ENCODE assay signal across 18 cellular contexts in the genomic region with DNA sequence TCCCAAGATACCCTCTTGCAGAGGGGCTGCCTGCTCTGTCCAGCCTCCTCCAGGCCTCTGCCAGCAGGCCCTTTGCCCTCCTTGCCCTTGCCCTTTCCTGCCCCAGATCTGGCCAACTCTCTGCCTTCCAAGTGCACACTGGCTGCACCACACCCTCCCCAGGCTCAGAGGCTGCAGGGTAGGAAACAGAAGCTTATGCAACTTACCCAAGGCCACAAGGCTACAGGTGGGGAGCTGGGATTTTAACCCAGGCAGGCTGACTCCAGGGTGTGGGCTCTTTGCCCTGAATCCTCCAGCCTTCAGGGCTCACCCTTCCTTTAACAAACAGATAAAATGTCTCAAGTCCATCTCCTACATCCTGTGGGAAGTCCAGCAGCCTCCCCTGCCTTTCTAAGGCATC. TPM values are rescaled to one million over a fixed set of nuclear protein-coding genes. Genes with fewer than 3 reads are reported as not detected.
DNase-seq lines count a peak whose midpoint lies in the region; ATAC-seq and TF ChIP-seq lines count a peak whose summit lies in the region.
"Had no signal": no experiment of that assay in that cellular context is flagged by ENCODE, and none has a peak within 500 bp of the region (broad histone marks: within the 10 kb centered on the region; RNA-seq: fewer than 3 reads in every experiment).

No MANE protein-coding gene starts in this region.

- no peak overlapping the region for H3K27ac ChIP-seq in heart left ventricle
- no peak overlapping the region for H3K27ac ChIP-seq in colonic mucosa
- no peak overlapping the region for H3K27ac ChIP-seq in mesenchymal stem cell (ENCODE audit: low read length, poor library complexity, severe bottlenecking)
- H3K27ac ChIP-seq in upper lobe of right lung = no peak overlapping the region
- H3K27ac ChIP-seq: A549 had no signal

- peak overlapping the region; percentile 2 for H4K8ac ChIP-seq in mesenchymal stem cell (ENCODE audit: low read length)

- H3K27me3 ChIP-seq in heart left ventricle = no peaks in the 10 kb centered on the region
- H3K27me3 ChIP-seq in colonic mucosa = no peaks in the 10 kb centered on the region
- H3K27me3 ChIP-seq in mesenchymal stem cell (ENCODE audit: control insufficient read depth in 1 of 2, insufficient read depth in 1 of 2, low read length in 2 of 2) = peaks cover 0 to 13% of the 10 kb centered on the region in 2 experiments
- no peaks in the 10 kb centered on the region for H3K27me3 ChIP-seq in upper lobe of right lung

- H3K4me1 ChIP-seq in heart left ventricle (peaks cover 0 to 14% (median 3%) of the 10 kb centered on the region in 12 donors), colonic mucosa (no peaks in the 10 kb centered on the region), mesenchymal stem cell (ENCODE audit: control insufficient read depth, insufficient read depth, low read depth, low read length) (no peaks in the 10 kb centered on the region), upper lobe of right lung (peaks cover 18% of the 10 kb centered on the region)

- no peak overlapping the region for H3K18ac ChIP-seq in mesenchymal stem cell (ENCODE audit: low read depth in 1 of 2, low read length in 2 of 2)

- DNase-seq in heart left ventricle (no peak), cardiac septum (ENCODE audit: low spot score) (no peak), colonic mucosa (peak; percentile 68), mesenchymal stem cell (no peak), upper lobe of right lung (no peak), NCI-H526 treated with DMSO at 0.1 percent for 48 hours (lab: John Stamatoyannopoulos, UW) (no peak), A172 (ENCODE audit: low spot score) (no peak), NCI-H1436 (lab: John Stamatoyannopoulos, UW) (no peak)
- DNase-seq: Caco-2, DMS53, HCEC 1CT, KG1, NCI-H1092, NCI-H187, NCI-H446 treated with DMSO at 0.1 percent for 48 hours, NCI-H774, SIG-M5 had no signal

- peak overlapping the region; percentile 8 for H2AFZ ChIP-seq in mesenchymal stem cell (ENCODE audit: low read depth, low read length)

- no peaks in the 10 kb centered on the region for H3K9me3 ChIP-seq in heart left ventricle
- no peaks in the 10 kb centered on the region for H3K9me3 ChIP-seq in colonic mucosa
- H3K9me3 ChIP-seq in mesenchymal stem cell (ENCODE audit: control insufficient read depth, low read length) = no peaks in the 10 kb centered on the region
- H3K9me3 ChIP-seq in upper lobe of right lung = no peaks in the 10 kb centered on the region
- H3K9me3 ChIP-seq: A549, Caco-2 had no signal

- no peak overlapping the region for H2BK15ac ChIP-seq in mesenchymal stem cell (ENCODE audit: low read depth, poor library complexity, severe bottlenecking)

- TF ChIP-seq CTCF in heart left ventricle (IDR thresholded peaks at IDR 0.05) (no peak), colonic mucosa (IDR thresholded peaks at IDR 0.05) (no peak), upper lobe of right lung (IDR thresholded peaks at IDR 0.05) (no peak)

- H4K91ac ChIP-seq in mesenchymal stem cell (ENCODE audit: low read length) = no peak overlapping the region

- H2AK5ac ChIP-seq in mesenchymal stem cell (ENCODE audit: low read length, severe bottlenecking) = no peak overlapping the region

- H3K36me3 ChIP-seq in heart left ventricle (no peaks in the 10 kb centered on the region), colonic mucosa (no peaks in the 10 kb centered on the region), mesenchymal stem cell (ENCODE audit: control insufficient read depth in 1 of 2, insufficient read depth in 2 of 2, low read depth in 1 of 2, low read length in 2 of 2) (no peaks in the 10 kb centered on the region), upper lobe of right lung (no peaks in the 10 kb centered on the region)

- H3K4me3 ChIP-seq in heart left ventricle (no peak overlapping the region), colonic mucosa (no peak overlapping the region), mesenchymal stem cell (ENCODE audit: insufficient read depth in 1 of 2, low read depth in 1 of 2, low read length in 2 of 2) (no peak overlapping the region), upper lobe of right lung (no peak overlapping the region)
- H3K4me3 ChIP-seq: A549 had no signal

- intact Hi-C loops in heart left ventricle (cut with DNase I) (no loop called here), cardiac septum (cut with DNase I) (no loop called here), colonic mucosa (cut with DNase I) (no loop called here), upper lobe of right lung (cut with DNase I) (no loop called here)

- H2BK12ac ChIP-seq in mesenchymal stem cell (ENCODE audit: low read length in 2 of 2) = no peak overlapping the region

- H3K14ac ChIP-seq in mesenchymal stem cell (ENCODE audit: low read length in 2 of 2) = no peak overlapping the region

- H3K4me2 ChIP-seq in mesenchymal stem cell (ENCODE audit: low read length, poor library complexity, severe bottlenecking) = no peak overlapping the region
- H3K4me2 ChIP-seq: A549 had no signal

- H2BK120ac ChIP-seq in mesenchymal stem cell (ENCODE audit: low read depth, low read length) = no peak overlapping the region

- H3K79me1 ChIP-seq in mesenchymal stem cell (replicated peaks; ENCODE audit: low read length, poor library complexity, severe bottlenecking) = no peaks in the 10 kb centered on the region

- H3K23ac ChIP-seq in mesenchymal stem cell (ENCODE audit: low read length in 2 of 2) = no peak overlapping the region

- peak overlapping the region in 1 of 2 experiments; percentile 13 for H3K4ac ChIP-seq in mesenchymal stem cell (ENCODE audit: low read depth in 1 of 2, low read length in 2 of 2)

- no peak overlapping the region for H2BK5ac ChIP-seq in mesenchymal stem cell (ENCODE audit: low read depth, low read length, poor library complexity, severe bottlenecking)

- H3K9ac ChIP-seq in colonic mucosa (ENCODE audit: low read depth in 2 of 2, low read length in 2 of 2) (no peak overlapping the region), mesenchymal stem cell (ENCODE audit: low read length) (no peak overlapping the region)

- ATAC-seq in heart left ventricle (peak in 3 of 4 donors; percentile 48 to 74 (median 62)), upper lobe of right lung (peak; percentile 27)
- ATAC-seq: A549 had no signal

- no peak for TF ChIP-seq POLR2A in heart left ventricle (IDR thresholded peaks at IDR 0.05)

RNA-seq across cellular contexts. Expression of a gene that starts 14.5 kb away (rescaled TPM):
- total RNA-seq in heart left ventricle (10 to 100 TPM in 8 of 9 donors, 1 to 10 TPM in 1; 7.4 to 19.4 (median 12.9) TPM), cardiac septum (6.5 TPM), colonic mucosa (10 to 100 TPM; 62.0 to 66.6 TPM), upper lobe of right lung (32.1 TPM)
- 10 to 100 TPM; 10.5 to 14.4 TPM for polyA plus RNA-seq in heart left ventricle
- 12.5 TPM for polyA plus RNA-seq in mesenchymal stem cell (2013, experiment 1 of 2)
- polyA plus RNA-seq in mesenchymal stem cell (2013, experiment 2 of 2) = 13.1 TPM
- 10.4 and 12.2 TPM in 2 replicates for total RNA-seq in A172 (2014; rRNA removed; shearing (Covaris generic))
